Comparison of ENCODE assay signal across 24 cellular contexts in genomic region chr1:19057182-19057779, GRCh38.
DNase-seq lines count a peak whose midpoint lies in the region; ATAC-seq, FAIRE-seq and TF ChIP-seq lines count a peak whose summit lies in the region.
"Had no signal": no experiment of that assay in that cellular context is flagged by ENCODE, and none has a peak within 500 bp of the region (broad histone marks: within the 10 kb centered on the region; RNA-seq: fewer than 3 reads in every experiment).

No MANE protein-coding gene starts in this region.

- H3K36me3 Mint-ChIP-seq in activated T-helper 2 cell treated with anti-CD3 and anti-CD28 coated beads, Interferon-gamma antibody, Interleukin-2, Interleukin-4, amounts not matched to agents 10 μg/mL and 5 μg/mL and 100 μg/mL, durations not matched to agents 14 hours and 24 hours and 36 hours (ENCODE audit: low read depth), result peaks cover 4% of the 10 kb centered on the region
- H3K36me3 Mint-ChIP-seq: CD14-positive monocyte had no signal

- peak overlapping the region; percentile 13 for H2AK9ac ChIP-seq in IMR-90 (replicated peaks; ENCODE audit: low read depth, low read length, poor library complexity)

- H2BK120ac ChIP-seq in IMR-90 (ENCODE audit: low read depth, low read length), result no peak overlapping the region

- in situ Hi-C loops in IMR-90 (cut with MboI; ENCODE audit: low sequenced_read_pairs) (no loop called here), HepG2 (cut with HindIII; ENCODE audit: extremely low pct_ligation_motif_present, low pct_unique_long_range_greater_than_20kb) (no loop called here)

- H4K20me1 ChIP-seq in IMR-90 (ENCODE audit: insufficient read depth, low read length) (no peaks in the 10 kb centered on the region), HepG2 (ENCODE audit: insufficient read depth, low read length) (no peaks in the 10 kb centered on the region)

- no peak overlapping the region for H2BK5ac ChIP-seq in IMR-90 (ENCODE audit: low read depth, low read length, poor library complexity, severe bottlenecking)

- no peaks in the 10 kb centered on the region for H3K79me2 ChIP-seq in HepG2 (ENCODE audit: insufficient read depth, low read length)

- peaks cover 6% of the 10 kb centered on the region for H3K9me3 Mint-ChIP-seq in activated T-helper 2 cell treated with anti-CD3 and anti-CD28 coated beads, Interferon-gamma antibody, Interleukin-2, Interleukin-4, amounts not matched to agents 10 μg/mL and 5 μg/mL and 100 μg/mL, durations not matched to agents 14 hours and 24 hours and 36 hours

- no peaks in the 10 kb centered on the region for H3K4me1 ChIP-seq in IMR-90 (ENCODE audit: control insufficient read depth, insufficient read depth, low read length)
- H3K4me1 ChIP-seq in HepG2 (ENCODE audit: insufficient read depth, low read length), result peaks cover 59% of the 10 kb centered on the region
- no peaks in the 10 kb centered on the region for H3K4me1 ChIP-seq in gastroesophageal sphincter

- H3K4me2 ChIP-seq in IMR-90 (ENCODE audit: low read depth, low read length) (no peak overlapping the region), HepG2 (ENCODE audit: low read depth, low read length) (no peak overlapping the region)
- H3K4me2 ChIP-seq: KMS-11, SK-N-SH had no signal

- TF ChIP-seq EP300 in HepG2 (IDR thresholded peaks at IDR 0.05; ENCODE audit: low read depth in 2 of 2, low read length in 2 of 2), result no peak
- no peak for TF ChIP-seq EP300 in HepG2 (CRISPR knock-in tag; IDR thresholded peaks at IDR 0.05; ENCODE audit: borderline replicate concordance)
- no peak for TF ChIP-seq EP300 in gastroesophageal sphincter (IDR thresholded peaks at IDR 0.05)

- H3K9ac ChIP-seq in IMR-90 (ENCODE audit: low read depth, low read length) (no peak overlapping the region), HepG2 (ENCODE audit: insufficient read depth, low read depth, low read length) (no peak overlapping the region)
- H3K9ac ChIP-seq: KMS-11, SK-N-SH had no signal

- H4K91ac ChIP-seq in IMR-90 (ENCODE audit: insufficient read depth, low read depth, low read length), result no peak overlapping the region

- ATAC-seq in IMR-90 (ENCODE audit: low read depth), result no peak
- ATAC-seq in HepG2, result peak; percentile 50
- no peak for ATAC-seq in HG03571 (IDR thresholded peaks at IDR 0.05; ENCODE audit: unreplicated experiment)
- ATAC-seq in gastroesophageal sphincter, result no peak
- ATAC-seq in GM18870 (IDR thresholded peaks at IDR 0.05; ENCODE audit: unreplicated experiment), result no peak
- ATAC-seq: PC-3 had no signal

- DNase-seq in GM06990 (ENCODE audit: extremely low read depth, insufficient read length) (no peak), IMR-90 (no peak), HepG2 (ENCODE audit: low spot score) (no peak), inferior parietal cortex (ENCODE audit: extremely low spot score) (no peak)
- no peak for DNase-seq in activated T-helper 2 cell treated with anti-CD3 and anti-CD28 coated beads, Interferon-gamma antibody, Interleukin-2, Interleukin-4, amounts not matched to agents 10 μg/mL and 5 μg/mL and 100 μg/mL, durations not matched to agents 14 hours and 24 hours and 36 hours (ENCODE audit: low spot score)
- DNase-seq: AML-193, DMS 273 treated with DMSO at 0.1 percent for 48 hours, GDM1, NCI-H1105, NCI-H1694 treated with DMSO at 0.1 percent for 48 hours, NCI-H2107, NCI-H510A treated with DMSO at 0.1 percent for 48 hours, NCI-H774, PC-3, RPMI8226, SHP77 treated with DMSO at 0.1 percent for 48 hours, SK-N-SH had no signal

- peaks cover 9% of the 10 kb centered on the region for H3K4me1 Mint-ChIP-seq in activated T-helper 2 cell treated with anti-CD3 and anti-CD28 coated beads, Interferon-gamma antibody, Interleukin-2, Interleukin-4, amounts not matched to agents 10 μg/mL and 5 μg/mL and 100 μg/mL, durations not matched to agents 14 hours and 24 hours and 36 hours (ENCODE audit: low read depth)

- TF ChIP-seq RAD21 in IMR-90 (IDR thresholded peaks at IDR 0.05; ENCODE audit: low read length), result no peak
- no peak for TF ChIP-seq RAD21 in HepG2 (CRISPR knock-in tag; IDR thresholded peaks at IDR 0.05)

- BruUV-seq in IMR-90 (replicated peaks; lab: Mats Ljungman, UMichigan), result no TSS peak
- BruUV-seq in HepG2 (replicated peaks; lab: Mats Ljungman, UMichigan), result no TSS peak

- H2BK20ac ChIP-seq in IMR-90 (ENCODE audit: low read depth, low read length), result no peak overlapping the region

- H3K4ac ChIP-seq in IMR-90 (ENCODE audit: low read depth, low read length), result no peak overlapping the region

- peaks cover 4% of the 10 kb centered on the region; the same call in 1 of the 2 replicates for H3K27me3 ChIP-seq in GM06990 (replicated peaks; ENCODE audit: control insufficient read depth, insufficient read depth, low read length)
- peaks cover 51% of the 10 kb centered on the region for H3K27me3 ChIP-seq in IMR-90 (ENCODE audit: control insufficient read depth, insufficient read depth, low read length)
- peaks cover 0 to 5% of the 10 kb centered on the region in 2 experiments; a peak in 1 of 5 replicates for H3K27me3 ChIP-seq in HepG2 (ENCODE audit: control insufficient read depth in 1 of 2, insufficient read depth in 2 of 2, low read length in 2 of 2)
- peaks cover 65% of the 10 kb centered on the region for H3K27me3 ChIP-seq in gastroesophageal sphincter

- H3K27ac Mint-ChIP-seq in activated T-helper 2 cell treated with anti-CD3 and anti-CD28 coated beads, Interferon-gamma antibody, Interleukin-2, Interleukin-4, amounts not matched to agents 10 μg/mL and 5 μg/mL and 100 μg/mL, durations not matched to agents 14 hours and 24 hours and 36 hours, result peak overlapping the region; percentile 11
- H3K27ac Mint-ChIP-seq: CD14-positive monocyte had no signal

- POLR2A ChIA-PET in IMR-90 (lab: Charles Lee; ENCODE audit: unreplicated experiment) (no interaction called here), HepG2 (lab: Yijun Ruan, JAX) (no interaction called here)

- 40% methylated on average over 8 of the region's 14 CpGs; no CpG with 5 or more reads in 1 of the 2 experiments for WGBS in IMR-90 (ENCODE audit: extremely low coverage in 2 of 2, insufficient read length in 1 of 2), 2 experiments
- 31% methylated on average over 11 of the region's 14 CpGs for WGBS in HepG2 (ENCODE audit: low lambda C conversion rate)
- 53 to 59% methylated on average over 7 to 10 of the region's 14 CpGs for WGBS in gastroesophageal sphincter (ENCODE audit: low coverage in 1 of 2), 2 donors

- H2BK15ac ChIP-seq in IMR-90 (ENCODE audit: low read depth, low read length), result no peak overlapping the region

- H3K27me3 Mint-ChIP-seq in activated T-helper 2 cell treated with anti-CD3 and anti-CD28 coated beads, Interferon-gamma antibody, Interleukin-2, Interleukin-4, amounts not matched to agents 10 μg/mL and 5 μg/mL and 100 μg/mL, durations not matched to agents 14 hours and 24 hours and 36 hours (ENCODE audit: low read depth), result peaks cover 29% of the 10 kb centered on the region

- no peak for FAIRE-seq in HepG2 (lab: Jason Lieb, UNC)
- FAIRE-seq: GM19239, H54 had no signal

- H3K9me3 ChIP-seq in IMR-90 (ENCODE audit: control insufficient read depth, insufficient read depth, low read length) (no peaks in the 10 kb centered on the region), HepG2 (ENCODE audit: low read length) (no peaks in the 10 kb centered on the region), gastroesophageal sphincter (no peaks in the 10 kb centered on the region)
- H3K9me3 ChIP-seq: SK-N-SH had no signal

- H2AK5ac ChIP-seq in IMR-90 (ENCODE audit: low read depth, low read length), result no peak overlapping the region

- H3K4me3 Mint-ChIP-seq in activated T-helper 2 cell treated with anti-CD3 and anti-CD28 coated beads, Interferon-gamma antibody, Interleukin-2, Interleukin-4, amounts not matched to agents 10 μg/mL and 5 μg/mL and 100 μg/mL, durations not matched to agents 14 hours and 24 hours and 36 hours (ENCODE audit: low read depth), result no peak overlapping the region

- intact Hi-C loops in IMR-90 (cut with micrococcal nuclease) (no loop called here), HepG2 (cut with micrococcal nuclease; ENCODE audit: unreplicated experiment) (no loop called here)
- intact Hi-C loops in activated T-helper 2 cell treated with anti-CD3 and anti-CD28 coated beads, Interferon-gamma antibody, Interleukin-2, Interleukin-4, amounts not matched to agents 10 μg/mL and 5 μg/mL and 100 μg/mL, durations not matched to agents 14 hours and 24 hours and 36 hours (cut with micrococcal nuclease), result loop anchor here (5.0 kb wide), 1 partner anchor 45 kb away; no protein-coding TSS in a partner anchor

- H3K36me3 ChIP-seq in GM06990 (ENCODE audit: control insufficient read depth, insufficient read depth, low read length) (no peaks in the 10 kb centered on the region), IMR-90 (ENCODE audit: control insufficient read depth, insufficient read depth, low read length) (no peaks in the 10 kb centered on the region), HepG2 (replicated peaks in 1 of 2; ENCODE audit: control insufficient read depth in 1 of 2, insufficient read depth in 2 of 2, low read length in 2 of 2) (no peaks in the 10 kb centered on the region), gastroesophageal sphincter (no peaks in the 10 kb centered on the region)

- no peak overlapping the region for H3K14ac ChIP-seq in IMR-90 (replicated peaks; ENCODE audit: low read depth, low read length)

- no peak overlapping the region for H4K5ac ChIP-seq in IMR-90 (ENCODE audit: low read depth, low read length)

- peaks cover 3% of the 10 kb centered on the region; the same call in 1 of the 2 replicates for H3K9me1 ChIP-seq in IMR-90 (ENCODE audit: insufficient read depth, low read length)

- no peak overlapping the region for H3K18ac ChIP-seq in IMR-90 (ENCODE audit: low read depth, low read length)

- peak; percentile 10 for TF ChIP-seq CTCF in GM06990 (IDR thresholded peaks at IDR 0.05; ENCODE audit: insufficient read depth, low read length, poor library complexity, severe bottlenecking)
- TF ChIP-seq CTCF in IMR-90 (conservative IDR thresholded peaks at IDR 0.05; ENCODE audit: low read depth, low read length), result no peak
- TF ChIP-seq CTCF in HepG2 (CRISPR knock-in tag; IDR thresholded peaks at IDR 0.05), result peak; percentile 65
- TF ChIP-seq CTCF in gastroesophageal sphincter (IDR thresholded peaks at IDR 0.05), result no peak

- H3K79me1 ChIP-seq in IMR-90 (ENCODE audit: low read depth in 1 of 2, low read length in 2 of 2), result no peaks in the 10 kb centered on the region

- H2AFZ ChIP-seq in IMR-90 (replicated peaks; ENCODE audit: low read length, poor library complexity) (peak overlapping the region; percentile 41), HepG2 (ENCODE audit: low read length) (no peak overlapping the region)

- H3K56ac ChIP-seq in IMR-90 (ENCODE audit: extremely low read depth, insufficient read depth, low read length), result no peak overlapping the region

- dilution Hi-C loops in IMR-90 (cut with HindIII; ENCODE audit: low sequenced_read_pairs, unreplicated experiment), result no loop called here

- H3K27ac ChIP-seq in IMR-90 (ENCODE audit: insufficient read depth, low read length) (no peak overlapping the region), HepG2 (ENCODE audit: extremely low read length, insufficient read depth, low read length) (no peak overlapping the region), gastroesophageal sphincter (no peak overlapping the region)
- H3K27ac ChIP-seq: KMS-11 had no signal

- no peak overlapping the region for H3K23ac ChIP-seq in IMR-90 (ENCODE audit: low read depth, low read length)

- no peak overlapping the region for H4K8ac ChIP-seq in IMR-90 (ENCODE audit: low read depth in 2 of 2, low read length in 2 of 2)

- CTCF ChIA-PET in IMR-90 (lab: Yijun Ruan, JAX) (no interaction called here), HepG2 (lab: Yijun Ruan, JAX; ENCODE audit: low intra/inter-chr PET ratio, low total read pairs) (no interaction called here)

- H3K4me3 ChIP-seq in GM06990 (replicated peaks; ENCODE audit: low read depth, low read length) (no peak overlapping the region), IMR-90 (ENCODE audit: insufficient read depth, low read depth, low read length) (no peak overlapping the region), HepG2 (replicated peaks in 1 of 3; ENCODE audit: insufficient read depth in 1 of 3, low read depth in 2 of 3, low read length in 3 of 3) (no peak overlapping the region), gastroesophageal sphincter (no peak overlapping the region)

- no peak for TF ChIP-seq POLR2A in IMR-90 (IDR thresholded peaks at IDR 0.05; ENCODE audit: low read depth, low read length)
- no peak for TF ChIP-seq POLR2A in HepG2 (IDR thresholded peaks at IDR 0.05; ENCODE audit: insufficient read depth in 1 of 2, low read depth in 2 of 2, low read length in 2 of 2)
- no peak for TF ChIP-seq POLR2A in gastroesophageal sphincter (IDR thresholded peaks at IDR 0.05)

Comparison
In these comparisons a context has a peak if more than half of its experiments do, and no peak if none do; other contexts are left out.
1. CTCF ChIP-seq: peak in GM06990 (single experiment) and HepG2 (single experiment); none in IMR-90 (single experiment) and gastroesophageal sphincter (0 of 4).